11 cellular contexts compared by ENCODE assay signal in genomic region chr9:129776566-129776937, GRCh38. TPM values are rescaled to one million over a fixed set of nuclear protein-coding genes. Genes with fewer than 3 reads are reported as not detected.
A peak's percentile ranks its signal among the peaks of the same experiment; 100 is the strongest.
DNase-seq lines count a peak whose midpoint lies in the region; ATAC-seq, FAIRE-seq and TF ChIP-seq lines count a peak whose summit lies in the region.
"Had no signal": no experiment of that assay in that cellular context is flagged by ENCODE, and none has a peak within 500 bp of the region (broad histone marks: within the 10 kb centered on the region; RNA-seq: fewer than 3 reads in every experiment).

No MANE protein-coding gene starts in this region.

- peak overlapping the region; percentile 58 for H3K9ac ChIP-seq in astrocyte (ENCODE audit: low read length)

- H3K9me3 Mint-ChIP-seq in GM23338 (no peaks in the 10 kb centered on the region; the same call in 2 of the 3 replicates), astrocyte (ENCODE audit: unreplicated experiment) (peaks cover 3% of the 10 kb centered on the region)
- no peaks in the 10 kb centered on the region for H3K9me3 Mint-ChIP-seq in stimulated activated effector memory CD8-positive, alpha-beta T cell treated with anti-CD3 and anti-CD28 coated beads, Interleukin-12 subunit alpha, Interleukin-12 subunit beta, amount 100 ng/mL, for 72 hours
- no peaks in the 10 kb centered on the region for H3K9me3 Mint-ChIP-seq in activated CD8-positive, alpha-beta memory T cell treated with anti-CD3 and anti-CD28 coated beads, Interleukin-2, amount 10 ng/mL, durations not matched to agents 7 days and 5 days (ENCODE audit: low read depth)
- H3K9me3 Mint-ChIP-seq: T-helper 1 cell treated with Interleukin-12 subunit alpha and Interleukin-12 subunit beta and Interleukin-4 antibody, amounts not matched to agents 30 μg/mL and 1 μg/mL, for 36 hours had no signal

- no peak overlapping the region for H3K27ac ChIP-seq in GM23338 (ENCODE audit: low read depth)
- H3K27ac ChIP-seq in astrocyte (ENCODE audit: low read depth, low read length), result peak overlapping the region; percentile 67
- H3K27ac ChIP-seq in right atrium auricular region, result peak overlapping the region; percentile 71 to 72
- H3K27ac ChIP-seq in ovary, result peak overlapping the region in 1 of 2 donors; percentile 41

- H3K36me3 ChIP-seq in GM23338 (ENCODE audit: insufficient read depth) (no peaks in the 10 kb centered on the region), astrocyte (ENCODE audit: insufficient read depth, low read length) (no peaks in the 10 kb centered on the region), right atrium auricular region (no peaks in the 10 kb centered on the region), ovary (no peaks in the 10 kb centered on the region)

- TF ChIP-seq CTCF in GM23338 (conservative IDR thresholded peaks at IDR 0.05; ENCODE audit: low read depth in 2 of 2) (no peak), astrocyte (IDR thresholded peaks at IDR 0.05; ENCODE audit: insufficient read depth, low read depth, low read length) (no peak), right atrium auricular region (IDR thresholded peaks at IDR 0.05) (no peak), ovary (IDR thresholded peaks at IDR 0.05) (no peak)

- H3F3A ChIP-seq in GM23338 (replicated peaks; ENCODE audit: low read depth), result no peaks in the 10 kb centered on the region

- H3K4me1 Mint-ChIP-seq in GM23338 (peaks cover 6% of the 10 kb centered on the region), astrocyte (ENCODE audit: low read depth, unreplicated experiment) (peaks cover 8% of the 10 kb centered on the region)
- H3K4me1 Mint-ChIP-seq in stimulated activated effector memory CD8-positive, alpha-beta T cell treated with anti-CD3 and anti-CD28 coated beads, Interleukin-12 subunit alpha, Interleukin-12 subunit beta, amount 100 ng/mL, for 72 hours, result peaks cover 19% of the 10 kb centered on the region
- peaks cover 16% of the 10 kb centered on the region for H3K4me1 Mint-ChIP-seq in activated CD8-positive, alpha-beta memory T cell treated with anti-CD3 and anti-CD28 coated beads, Interleukin-2, amount 10 ng/mL, durations not matched to agents 7 days and 5 days

- H3K4me3 Mint-ChIP-seq in GM23338 (no peak overlapping the region), astrocyte (ENCODE audit: unreplicated experiment) (no peak overlapping the region)
- H3K4me3 Mint-ChIP-seq in stimulated activated effector memory CD8-positive, alpha-beta T cell treated with anti-CD3 and anti-CD28 coated beads, Interleukin-12 subunit alpha, Interleukin-12 subunit beta, amount 100 ng/mL, for 72 hours, result no peak overlapping the region
- no peak overlapping the region for H3K4me3 Mint-ChIP-seq in activated CD8-positive, alpha-beta memory T cell treated with anti-CD3 and anti-CD28 coated beads, Interleukin-2, amount 10 ng/mL, durations not matched to agents 7 days and 5 days
- H3K4me3 Mint-ChIP-seq: T-helper 1 cell treated with Interleukin-12 subunit alpha and Interleukin-12 subunit beta and Interleukin-4 antibody, amounts not matched to agents 30 μg/mL and 1 μg/mL, for 36 hours had no signal

- DNase-seq in GM23338 (ENCODE audit: low spot score), result no peak
- DNase-seq in astrocyte (ENCODE audit: low read depth), result peak; percentile 23
- no peak for DNase-seq in right atrium auricular region (ENCODE audit: low spot score)
- no peak for DNase-seq in stimulated activated effector memory CD8-positive, alpha-beta T cell treated with anti-CD3 and anti-CD28 coated beads, Interleukin-12 subunit alpha, Interleukin-12 subunit beta, amount 100 ng/mL, for 72 hours (ENCODE audit: low spot score in 2 of 2)
- no peak for DNase-seq in activated CD8-positive, alpha-beta memory T cell treated with anti-CD3 and anti-CD28 coated beads, Interleukin-2, amount 10 ng/mL, durations not matched to agents 7 days and 5 days
- DNase-seq in activated gamma-delta T cell treated with Interleukin-2 at 50 U/mL for 16 hours, result no peak
- DNase-seq in ovary, result no peak

- intact Hi-C loops in ovary (cut with DNase I), result loop anchor here in 1 of 4 donors (10.0 kb wide), 1 partner anchor 642 kb away; no protein-coding TSS in a partner anchor

- H4K20me1 ChIP-seq in GM23338 (replicated peaks; ENCODE audit: insufficient read depth), result no peaks in the 10 kb centered on the region
- no peaks in the 10 kb centered on the region for H4K20me1 ChIP-seq in astrocyte (ENCODE audit: insufficient read depth, low read length)

- no peaks in the 10 kb centered on the region for H3K79me2 ChIP-seq in GM23338 (replicated peaks; ENCODE audit: insufficient read depth)
- H3K79me2 ChIP-seq in astrocyte (ENCODE audit: insufficient read depth, low read length), result no peaks in the 10 kb centered on the region

- FAIRE-seq in astrocyte (lab: Jason Lieb, UNC), result no peak

- CTCF ChIA-PET in activated CD8-positive, alpha-beta memory T cell treated with anti-CD3 and anti-CD28 coated beads, Interleukin-2, amount 10 ng/mL, durations not matched to agents 7 days and 5 days (lab: Charles Lee), result interaction anchor here (1.1 to 3.3 kb wide), 5 partner anchors 9 to 137 kb away, joined by 3 to 18 read pairs (median 9); no protein-coding TSS in a partner anchor

- TF ChIP-seq POLR2A in ovary (IDR thresholded peaks at IDR 0.05), result no peak

- H3K4me1 ChIP-seq in GM23338 (ENCODE audit: insufficient read depth) (peaks cover 2% of the 10 kb centered on the region; the same call in 1 of the 2 replicates), astrocyte (ENCODE audit: insufficient read depth, low read length) (peaks cover 18% of the 10 kb centered on the region), right atrium auricular region (peaks cover 0 to 15% of the 10 kb centered on the region in 2 donors), ovary (ENCODE audit: insufficient read depth) (no peaks in the 10 kb centered on the region)

- H3K27me3 ChIP-seq in GM23338 (ENCODE audit: insufficient read depth) (no peaks in the 10 kb centered on the region), astrocyte (ENCODE audit: insufficient read depth, low read length) (peaks cover 9% of the 10 kb centered on the region), right atrium auricular region (no peaks in the 10 kb centered on the region), ovary (no peaks in the 10 kb centered on the region)
- H3K27me3 ChIP-seq: dorsolateral prefrontal cortex, testis had no signal

- H3K27ac Mint-ChIP-seq in GM23338 (no peak overlapping the region), astrocyte (ENCODE audit: unreplicated experiment) (peak overlapping the region; percentile 89)
- peak overlapping the region; percentile 81 for H3K27ac Mint-ChIP-seq in stimulated activated effector memory CD8-positive, alpha-beta T cell treated with anti-CD3 and anti-CD28 coated beads, Interleukin-12 subunit alpha, Interleukin-12 subunit beta, amount 100 ng/mL, for 72 hours
- no peak overlapping the region for H3K27ac Mint-ChIP-seq in activated CD8-positive, alpha-beta memory T cell treated with anti-CD3 and anti-CD28 coated beads, Interleukin-2, amount 10 ng/mL, durations not matched to agents 7 days and 5 days

- ATAC-seq in GM23338 (no peak; the same call in none of the 3 replicates), GM21717 (IDR thresholded peaks at IDR 0.05; ENCODE audit: unreplicated experiment) (no peak)
- ATAC-seq in stimulated activated effector memory CD8-positive, alpha-beta T cell treated with anti-CD3 and anti-CD28 coated beads, Interleukin-12 subunit alpha, Interleukin-12 subunit beta, amount 100 ng/mL, for 72 hours, result no peak
- ATAC-seq in activated CD8-positive, alpha-beta memory T cell treated with anti-CD3 and anti-CD28 coated beads, Interleukin-2, amount 10 ng/mL, durations not matched to agents 7 days and 5 days, result no peak

- H3K36me3 Mint-ChIP-seq in GM23338 (ENCODE audit: low read depth) (no peaks in the 10 kb centered on the region), astrocyte (ENCODE audit: low read depth, unreplicated experiment) (no peaks in the 10 kb centered on the region)
- no peaks in the 10 kb centered on the region for H3K36me3 Mint-ChIP-seq in stimulated activated effector memory CD8-positive, alpha-beta T cell treated with anti-CD3 and anti-CD28 coated beads, Interleukin-12 subunit alpha, Interleukin-12 subunit beta, amount 100 ng/mL, for 72 hours
- no peaks in the 10 kb centered on the region for H3K36me3 Mint-ChIP-seq in activated CD8-positive, alpha-beta memory T cell treated with anti-CD3 and anti-CD28 coated beads, Interleukin-2, amount 10 ng/mL, durations not matched to agents 7 days and 5 days

- no peak overlapping the region for H3K4me3 ChIP-seq in GM23338
- H3K4me3 ChIP-seq in astrocyte (ENCODE audit: insufficient read depth, low read depth, low read length), result no peak overlapping the region
- peak overlapping the region in 1 of 2 donors; percentile 12 for H3K4me3 ChIP-seq in right atrium auricular region
- H3K4me3 ChIP-seq in ovary, result no peak overlapping the region
- H3K4me3 ChIP-seq: testis had no signal

- peaks cover 13% of the 10 kb centered on the region for H3K27me3 Mint-ChIP-seq in GM23338 (ENCODE audit: insufficient read depth, low read depth, poor library complexity)
- H3K27me3 Mint-ChIP-seq in astrocyte (ENCODE audit: low read depth, unreplicated experiment), result peaks cover 15% of the 10 kb centered on the region
- H3K27me3 Mint-ChIP-seq in activated CD8-positive, alpha-beta memory T cell treated with anti-CD3 and anti-CD28 coated beads, Interleukin-2, amount 10 ng/mL, durations not matched to agents 7 days and 5 days, result peaks cover 14% of the 10 kb centered on the region

- H2AFZ ChIP-seq in GM23338, result peak overlapping the region; percentile 80; the same call in 1 of the 2 replicates
- H2AFZ ChIP-seq in astrocyte (ENCODE audit: low read depth, low read length), result peak overlapping the region; percentile 42

- no peaks in the 10 kb centered on the region for H3K9me2 ChIP-seq in GM23338 (ENCODE audit: insufficient read depth)

- H3K4me2 ChIP-seq in GM23338 (no peak overlapping the region), astrocyte (ENCODE audit: low read length) (peak overlapping the region; percentile 76)

- WGBS in ovary, 3 donors, result 66 to 73% (median 71%) methylated on average over 8 of the region's 8 CpGs

- TF ChIP-seq EP300 in ovary (IDR thresholded peaks at IDR 0.05), result no peak

- H3K9me3 ChIP-seq in astrocyte (ENCODE audit: insufficient read depth, low read depth, low read length) (no peaks in the 10 kb centered on the region), right atrium auricular region (no peaks in the 10 kb centered on the region), ovary (no peaks in the 10 kb centered on the region)
- H3K9me3 ChIP-seq: testis had no signal

RNA-seq across cellular contexts. Expression of gene PTGES, which starts 23.7 kb away (rescaled TPM):
- 3.6 and 3.9 TPM in 2 replicates for total RNA-seq in GM23338 (2014; rRNA removed; shearing (Covaris generic))
- polyA plus RNA-seq in GM23338 (2016; fragmentation: Nextera tagmentation; extraction: Ambion mirVana), result 2.8 and 3.3 TPM in 2 replicates
- 1.2 and 2.5 TPM in 2 replicates for total RNA-seq in astrocyte
- 1 to 10 TPM; 1.1 to 2.6 TPM for total RNA-seq in right atrium auricular region
- total RNA-seq in activated CD8-positive, alpha-beta memory T cell treated with anti-CD3 and anti-CD28 coated beads, Interleukin-2, amount 10 ng/mL, durations not matched to agents 7 days and 5 days, result not detected
- 1 to 10 TPM in 4 of 7 donors, under 1 TPM in 3; 0.72 to 5.1 (median 1.6) TPM for total RNA-seq in ovary
- polyA plus RNA-seq in ovary, result 10 to 100 TPM in 1 of 2 donors, under 1 TPM in 1; 0.63 to 22.6 TPM

RNA-seq across cellular contexts. Expression of gene TOR1B, which starts 26.4 kb away (rescaled TPM):
- total RNA-seq in GM23338 (2014; rRNA removed; shearing (Covaris generic)), result 36.2 and 42.4 TPM in 2 replicates
- polyA plus RNA-seq in GM23338 (2016; fragmentation: Nextera tagmentation; extraction: Ambion mirVana) (8.8 and 10.6 TPM in 2 replicates), ovary (10 to 100 TPM; 12.2 to 27.5 TPM)
- total RNA-seq in astrocyte (31.6 and 39.4 TPM in 2 replicates), right atrium auricular region (10 to 100 TPM; 10.2 to 12.3 TPM), ovary (10 to 100 TPM; 12.9 to 27.3 (median 16.9) TPM)
- 10 to 100 TPM; 30.1 to 31.5 TPM for total RNA-seq in activated CD8-positive, alpha-beta memory T cell treated with anti-CD3 and anti-CD28 coated beads, Interleukin-2, amount 10 ng/mL, durations not matched to agents 7 days and 5 days

RNA-seq across cellular contexts. Expression of gene TOR1A, which starts 47.4 kb away (rescaled TPM):
- 33.9 and 45.7 TPM in 2 replicates for total RNA-seq in GM23338 (2014; rRNA removed; shearing (Covaris generic))
- polyA plus RNA-seq in GM23338 (2016; fragmentation: Nextera tagmentation; extraction: Ambion mirVana) (23.6 and 24.2 TPM in 2 replicates), ovary (10 to 100 TPM; 24.9 to 45.6 TPM)
- total RNA-seq in astrocyte (65.3 and 67.4 TPM in 2 replicates), right atrium auricular region (10 to 100 TPM; 16.1 to 31.9 TPM), ovary (10 to 100 TPM; 23.5 to 32.7 (median 27.1) TPM)
- total RNA-seq in activated CD8-positive, alpha-beta memory T cell treated with anti-CD3 and anti-CD28 coated beads, Interleukin-2, amount 10 ng/mL, durations not matched to agents 7 days and 5 days, result 10 to 100 TPM; 56.1 to 69.6 TPM

RNA-seq across cellular contexts. Expression of gene C9orf78, which starts 58.5 kb away (rescaled TPM):
- 34.4 and 46.1 TPM in 2 replicates for total RNA-seq in GM23338 (2014; rRNA removed; shearing (Covaris generic))
- polyA plus RNA-seq in GM23338 (2016; fragmentation: Nextera tagmentation; extraction: Ambion mirVana) (72.8 and 84.6 TPM in 2 replicates), ovary (100 to 1,000 TPM in 1 of 2 donors, 10 to 100 TPM in 1; 55.4 to 130 TPM)
- total RNA-seq in astrocyte (37.8 and 38.0 TPM in 2 replicates), right atrium auricular region (10 to 100 TPM; 43.1 to 67.2 TPM), ovary (10 to 100 TPM; 34.1 to 45.7 (median 37.0) TPM)
- total RNA-seq in activated CD8-positive, alpha-beta memory T cell treated with anti-CD3 and anti-CD28 coated beads, Interleukin-2, amount 10 ng/mL, durations not matched to agents 7 days and 5 days, result 10 to 100 TPM; 77.7 to 90.2 TPM

RNA-seq across cellular contexts. Expression of gene USP20, which starts 58.7 kb away (rescaled TPM):
- total RNA-seq in GM23338 (2014; rRNA removed; shearing (Covaris generic)), result 12.0 and 13.0 TPM in 2 replicates
- polyA plus RNA-seq in GM23338 (2016; fragmentation: Nextera tagmentation; extraction: Ambion mirVana), result 9.9 and 10.4 TPM in 2 replicates
- 24.1 and 24.9 TPM in 2 replicates for total RNA-seq in astrocyte
- 10 to 100 TPM; 12.9 to 14.5 TPM for total RNA-seq in right atrium auricular region
- 100 to 1,000 TPM; 114 to 155 TPM for total RNA-seq in activated CD8-positive, alpha-beta memory T cell treated with anti-CD3 and anti-CD28 coated beads, Interleukin-2, amount 10 ng/mL, durations not matched to agents 7 days and 5 days
- total RNA-seq in ovary, result 10 to 100 TPM; 14.5 to 39.8 (median 32.4) TPM
- 10 to 100 TPM in 1 of 2 donors, 1 to 10 TPM in 1; 6.8 to 29.7 TPM for polyA plus RNA-seq in ovary

Comparison
In these comparisons a context has a peak if more than half of its experiments do, and no peak if none do; other contexts are left out.
1. H3K27ac Mint-ChIP-seq: peak in astrocyte (single experiment) and stimulated activated effector memory CD8-positive, alpha-beta T cell treated with anti-CD3 and anti-CD28 coated beads, Interleukin-12 subunit alpha, Interleukin-12 subunit beta, amount 100 ng/mL, for 72 hours (single experiment); none in GM23338 (single experiment) and activated CD8-positive, alpha-beta memory T cell treated with anti-CD3 and anti-CD28 coated beads, Interleukin-2, amount 10 ng/mL, durations not matched to agents 7 days and 5 days (single experiment).